12 cellular contexts compared by ENCODE assay signal in genomic region chr1:89890085-89890754, GRCh38.
A peak's percentile ranks its signal among the peaks of the same experiment; 100 is the strongest.
DNase-seq lines count a peak whose midpoint lies in the region; TF ChIP-seq lines count a peak whose summit lies in the region.
"Had no signal": no experiment of that assay in that cellular context is flagged by ENCODE, and none has a peak within 500 bp of the region (broad histone marks: within the 10 kb centered on the region; RNA-seq: fewer than 3 reads in every experiment).

No MANE protein-coding gene starts in this region.

- H3K9me3 ChIP-seq in mesodermal cell (ENCODE audit: control insufficient read depth, low read length) (no peaks in the 10 kb centered on the region), ascending aorta (no peaks in the 10 kb centered on the region)

- H3K4me3 ChIP-seq in mesodermal cell (ENCODE audit: extremely low read depth, insufficient read depth, low read length, poor library complexity, severe bottlenecking) (no peak overlapping the region), ascending aorta (no peak overlapping the region)

- peaks cover 18% of the 10 kb centered on the region for H3K36me3 Mint-ChIP-seq in MCF 10A (ENCODE audit: insufficient read depth, unreplicated experiment)

- H3K4me1 Mint-ChIP-seq in MCF 10A (ENCODE audit: insufficient read depth, unreplicated experiment): peaks cover 63% of the 10 kb centered on the region

- BruUV-seq in MCF 10A (replicated peaks; lab: Mats Ljungman, UMichigan): no TSS peak

- H3K36me3 ChIP-seq in mesodermal cell (ENCODE audit: control insufficient read depth, insufficient read depth, low read length) (no peaks in the 10 kb centered on the region), ascending aorta (no peaks in the 10 kb centered on the region)

- in situ Hi-C loops in KBM-7 (cut with MboI; ENCODE audit: low pct_unique_long_range_greater_than_20kb, low sequenced_read_pairs): no loop called here

- 88 to 100% methylated on average over 2 to 4 of the region's 7 CpGs for WGBS in mesodermal cell (ENCODE audit: insufficient coverage in 2 of 2), 2 experiments

- DNase-seq in EH (ENCODE audit: low read depth) (peak; percentile 92), KBM-7 (peak; percentile 18), MCF 10A (ENCODE audit: unreplicated experiment) (peak; percentile 99), ascending aorta (ENCODE audit: low spot score in 2 of 2) (no peak), SHP77 (lab: John Stamatoyannopoulos, UW) (no peak)
- DNase-seq in stimulated activated CD4-positive, alpha-beta T cell treated with anti-CD3 and anti-CD28 coated beads, Interleukin-1b, Interleukin-23, amount 100 ng/mL, for 48 hours: no peak
- DNase-seq in activated CD4-positive, alpha-beta T cell treated with anti-CD3 and anti-CD28 coated beads, Interleukin-2, amount 50 U/mL, for 4 hours: no peak
- DNase-seq: activated CD8-positive, alpha-beta memory T cell treated with anti-CD3 and anti-CD28 coated beads, Interleukin-2, amount 50 U/mL, for 48 hours; NCI-H345; stimulated activated naive CD4-positive, alpha-beta T cell treated with Interleukin-2 at 50 U/mL for 16 hours had no signal

- H3K9me3 Mint-ChIP-seq in MCF 10A (ENCODE audit: unreplicated experiment): no peaks in the 10 kb centered on the region
- H3K9me3 Mint-ChIP-seq: T-helper 1 cell treated with Interleukin-12 subunit alpha and Interleukin-12 subunit beta and Interleukin-4 antibody, amounts not matched to agents 30 μg/mL and 1 μg/mL, for 36 hours had no signal

- peak overlapping the region; percentile 87 for H3K27ac Mint-ChIP-seq in MCF 10A (ENCODE audit: low read depth, unreplicated experiment)
- H3K27ac Mint-ChIP-seq: T-helper 1 cell treated with Interleukin-12 subunit alpha and Interleukin-12 subunit beta and Interleukin-4 antibody, amounts not matched to agents 30 μg/mL and 1 μg/mL, for 36 hours had no signal

- H3K4me3 Mint-ChIP-seq in MCF 10A (ENCODE audit: unreplicated experiment): peak overlapping the region; percentile 70
- H3K4me3 Mint-ChIP-seq: T-helper 1 cell treated with Interleukin-12 subunit alpha and Interleukin-12 subunit beta and Interleukin-4 antibody, amounts not matched to agents 30 μg/mL and 1 μg/mL, for 36 hours had no signal

- no peaks in the 10 kb centered on the region for H3K27me3 ChIP-seq in ascending aorta

- H3K27ac ChIP-seq in mesodermal cell (ENCODE audit: low read depth, low read length, severe bottlenecking) (peak overlapping the region; percentile 18), ascending aorta (no peak overlapping the region)

- POLR2A ChIA-PET in MCF 10A (lab: Yijun Ruan, JAX): interaction anchor here (0.6 to 4.3 kb wide), 21 partner anchors 9 to 101 kb away, joined by 3 to 28 read pairs (median 6); partner anchors contain the start of gene LRRC8D

- TF ChIP-seq CTCF in MCF 10A (IDR thresholded peaks at IDR 0.05; ENCODE audit: unreplicated experiment) (no peak), ascending aorta (IDR thresholded peaks at IDR 0.05) (no peak)

- H3K27me3 Mint-ChIP-seq in MCF 10A (ENCODE audit: insufficient read depth, unreplicated experiment): no peaks in the 10 kb centered on the region

- H3K4me1 ChIP-seq in mesodermal cell (ENCODE audit: control insufficient read depth, insufficient read depth, low read length, poor library complexity, severe bottlenecking) (peaks cover 30% of the 10 kb centered on the region), ascending aorta (no peaks in the 10 kb centered on the region)

- CTCF ChIA-PET in MCF 10A (lab: Yijun Ruan, JAX): interaction anchor here (1.2 kb wide), 1 partner anchor 47 kb away, joined by 4 read pairs; no protein-coding TSS in a partner anchor

- intact Hi-C loops in MCF 10A (cut with micrococcal nuclease): loop anchor here (1.0 to 2.0 kb wide), 3 partner anchors 17 to 63 kb away; no protein-coding TSS in a partner anchor
- intact Hi-C loops in ascending aorta (cut with DNase I): no loop called here

Comparison
In these comparisons a context has a peak if more than half of its experiments do, and no peak if none do; other contexts are left out.
1. DNase-seq: peak in EH (single experiment), KBM-7 (single experiment) and MCF 10A (single experiment); none in ascending aorta (0 of 2), SHP77 (0 of 2), stimulated activated CD4-positive, alpha-beta T cell treated with anti-CD3 and anti-CD28 coated beads, Interleukin-1b, Interleukin-23, amount 100 ng/mL, for 48 hours (single experiment) and activated CD4-positive, alpha-beta T cell treated with anti-CD3 and anti-CD28 coated beads, Interleukin-2, amount 50 U/mL, for 4 hours (0 of 2).